21 cellular contexts compared by ENCODE assay signal in the genomic region with DNA sequence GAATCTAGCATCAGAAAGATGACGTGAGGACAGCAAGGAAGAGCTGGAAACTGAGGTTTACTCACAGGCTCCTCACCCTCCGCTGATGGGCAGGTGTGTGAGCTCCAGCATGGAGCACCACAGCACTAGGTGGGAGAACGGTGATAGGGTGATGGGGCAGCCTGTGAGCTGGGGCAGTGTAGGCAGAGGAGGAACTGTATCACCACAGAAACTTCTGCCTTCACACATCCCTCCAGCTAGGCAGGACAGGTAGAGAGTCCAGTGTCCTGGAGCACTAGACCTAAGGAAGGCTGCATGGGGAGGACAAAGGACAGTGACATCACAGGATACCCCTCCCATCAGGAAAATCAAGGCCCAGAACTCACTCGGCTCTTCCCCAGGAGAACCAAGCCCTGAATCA.
A peak's percentile ranks its signal among the peaks of the same experiment; 100 is the strongest.
DNase-seq lines count a peak whose midpoint lies in the region; ATAC-seq and TF ChIP-seq lines count a peak whose summit lies in the region.
"Had no signal": no experiment of that assay in that cellular context is flagged by ENCODE, and none has a peak within 500 bp of the region (broad histone marks: within the 10 kb centered on the region; RNA-seq: fewer than 3 reads in every experiment).

No MANE protein-coding gene starts in this region.

- peak; percentile 22 to 45 for ATAC-seq in activated CD4-positive, CD25-positive, alpha-beta regulatory T cell treated with anti-CD3 and anti-CD28 coated beads, Interleukin-2, amount 50 U/mL, for 24 hours
- ATAC-seq in DND-41 (ENCODE audit: insufficient read depth, low read depth) (no peak), GM18520 (IDR thresholded peaks at IDR 0.05; ENCODE audit: unreplicated experiment) (no peak), GM21381 (IDR thresholded peaks at IDR 0.05; ENCODE audit: unreplicated experiment) (no peak)
- ATAC-seq: esophagus mucosa, gastrocnemius medialis, Panc1 had no signal

- H2BK120ac ChIP-seq in neuronal stem cell (ENCODE audit: low read depth, low read length) = no peak overlapping the region

- no peak overlapping the region for H4K8ac ChIP-seq in neuronal stem cell (ENCODE audit: low read depth, low read length)

- H3K27ac ChIP-seq in DND-41 (ENCODE audit: low read length) = peak overlapping the region; percentile 99
- H3K27ac ChIP-seq in neuronal stem cell (replicated peaks; ENCODE audit: low read length) = no peak overlapping the region
- H3K27ac ChIP-seq: gastrocnemius medialis, sigmoid colon, SJSA1 had no signal

- no peak overlapping the region for H3K4ac ChIP-seq in neuronal stem cell (ENCODE audit: low read length)

- no peaks in the 10 kb centered on the region for H3K36me3 Mint-ChIP-seq in activated naive CD8-positive, alpha-beta T cell treated with anti-CD3 and anti-CD28 coated beads for 36 hours
- H3K36me3 Mint-ChIP-seq in chondrocyte (ENCODE audit: low read depth) = no peaks in the 10 kb centered on the region

- no peak overlapping the region for H2BK12ac ChIP-seq in neuronal stem cell (ENCODE audit: low read length)

- peaks cover 28% of the 10 kb centered on the region for H3K79me2 ChIP-seq in DND-41 (ENCODE audit: insufficient read depth, low read length)

- no peak overlapping the region for H2BK15ac ChIP-seq in neuronal stem cell (ENCODE audit: low read length)

- H3K36me3 ChIP-seq in DND-41 (ENCODE audit: insufficient read depth, low read length) (no peaks in the 10 kb centered on the region), neuronal stem cell (replicated peaks in 1 of 2; ENCODE audit: control insufficient read depth in 2 of 2, insufficient read depth in 2 of 2, low read length in 2 of 2) (no peaks in the 10 kb centered on the region)
- H3K36me3 ChIP-seq: gastrocnemius medialis, sigmoid colon, SJSA1 had no signal

- peaks cover 38% of the 10 kb centered on the region for H3K4me1 Mint-ChIP-seq in activated naive CD8-positive, alpha-beta T cell treated with anti-CD3 and anti-CD28 coated beads for 36 hours
- H3K4me1 Mint-ChIP-seq in chondrocyte (ENCODE audit: low read depth) = peaks cover 23% of the 10 kb centered on the region

- no peaks in the 10 kb centered on the region for H3K79me1 ChIP-seq in neuronal stem cell (ENCODE audit: low read depth, low read length)

- WGBS in neuronal stem cell (ENCODE audit: extremely low coverage in 2 of 2, insufficient read length in 2 of 2, insufficient replicate concordance in 1 of 2), 2 donors = no CpG with 5 or more reads among the region's 4 CpGs

- peak overlapping the region; percentile 34 for H3K23ac ChIP-seq in neuronal stem cell (ENCODE audit: low read depth, low read length, poor library complexity)

- H3K27me3 Mint-ChIP-seq in activated naive CD8-positive, alpha-beta T cell treated with anti-CD3 and anti-CD28 coated beads for 36 hours = no peaks in the 10 kb centered on the region
- H3K27me3 Mint-ChIP-seq in chondrocyte (ENCODE audit: low read depth) = peaks cover 55% of the 10 kb centered on the region

- H3K4me2 ChIP-seq in DND-41 (ENCODE audit: insufficient read depth, low read length) = peak overlapping the region; percentile 68
- no peak overlapping the region for H3K4me2 ChIP-seq in neuronal stem cell (ENCODE audit: insufficient read depth, low read length, poor library complexity, severe bottlenecking)

- no peaks in the 10 kb centered on the region for H3K27me3 ChIP-seq in DND-41 (ENCODE audit: insufficient read depth, low read length, poor library complexity)
- peaks cover 0 to 2% (median 0%) of the 10 kb centered on the region in 3 experiments for H3K27me3 ChIP-seq in neuronal stem cell (ENCODE audit: control insufficient read depth in 3 of 3, insufficient read depth in 3 of 3, low read depth in 1 of 3, low read length in 3 of 3)
- H3K27me3 ChIP-seq: gastrocnemius medialis, SJSA1 had no signal

- H3K27ac Mint-ChIP-seq in activated naive CD8-positive, alpha-beta T cell treated with anti-CD3 and anti-CD28 coated beads for 36 hours = peak overlapping the region; percentile 83
- H3K27ac Mint-ChIP-seq in chondrocyte (ENCODE audit: unreplicated experiment) = no peak overlapping the region
- H3K27ac Mint-ChIP-seq: B cell had no signal

- H4K91ac ChIP-seq in neuronal stem cell (ENCODE audit: low read depth, low read length, poor library complexity) = no peak overlapping the region

- H2AFZ ChIP-seq in DND-41 (ENCODE audit: low read depth, low read length) (no peak overlapping the region), neuronal stem cell (ENCODE audit: low read length) (no peak overlapping the region)

- no peak overlapping the region for H2AK5ac ChIP-seq in neuronal stem cell (ENCODE audit: low read depth, low read length)

- H3K9ac ChIP-seq in DND-41 (ENCODE audit: low read depth, low read length) = peak overlapping the region; percentile 84
- H3K9ac ChIP-seq in neuronal stem cell (ENCODE audit: low read depth, low read length, poor library complexity) = no peak overlapping the region

- peaks cover 79% of the 10 kb centered on the region for H3K4me1 ChIP-seq in DND-41 (ENCODE audit: insufficient read depth, low read length)
- H3K4me1 ChIP-seq in neuronal stem cell (ENCODE audit: control insufficient read depth in 2 of 2, insufficient read depth in 1 of 2, low read depth in 1 of 2, low read length in 2 of 2) = no peaks in the 10 kb centered on the region
- H3K4me1 ChIP-seq: SJSA1 had no signal

- TF ChIP-seq CTCF in DND-41 (IDR thresholded peaks at IDR 0.05; ENCODE audit: borderline replicate concordance, extremely low read depth, low read length, poor library complexity, severe bottlenecking) (no peak), chondrocyte (IDR thresholded peaks at IDR 0.05) (no peak)

- H3K9me3 ChIP-seq in DND-41 (ENCODE audit: insufficient read depth, low read length, severe bottlenecking) (no peaks in the 10 kb centered on the region), neuronal stem cell (replicated peaks in 1 of 2; ENCODE audit: control insufficient read depth in 2 of 2, insufficient read depth in 1 of 2, low read depth in 1 of 2, low read length in 2 of 2) (no peaks in the 10 kb centered on the region)
- H3K9me3 ChIP-seq: gastrocnemius medialis, sigmoid colon, SJSA1 had no signal

- no peak for DNase-seq in activated CD4-positive, CD25-positive, alpha-beta regulatory T cell treated with anti-CD3 and anti-CD28 coated beads, Interleukin-2, amount 50 U/mL, for 72 hours
- DNase-seq in DND-41 = no peak
- no peak for DNase-seq in activated naive CD8-positive, alpha-beta T cell treated with anti-CD3 and anti-CD28 coated beads for 36 hours
- no peak for DNase-seq in neuronal stem cell (ENCODE audit: low spot score)
- no peak for DNase-seq in chondrocyte (ENCODE audit: low spot score)
- DNase-seq: 8988T; activated CD4-positive, alpha-beta T cell treated with anti-CD3 and anti-CD28 coated beads for 1 hour; DMS 273 treated with DMSO at 0.1 percent for 48 hours; gastrocnemius medialis; GOT3; NCI-H1436 treated with DMSO at 0.1 percent for 48 hours; sigmoid colon; stimulated activated naive CD4-positive, alpha-beta T cell treated with Interleukin-2 at 50 U/mL for 16 hours; T-helper 9 cell had no signal

- peak overlapping the region; percentile 66 for H3K14ac ChIP-seq in neuronal stem cell (ENCODE audit: low read length)

- peak overlapping the region; percentile 81 for H3K18ac ChIP-seq in neuronal stem cell (ENCODE audit: low read length)

- peak overlapping the region in 1 of 2 experiments; percentile 56; a peak in 2 of 4 replicates for H3K4me3 ChIP-seq in DND-41 (ENCODE audit: low read depth in 1 of 2, low read length in 2 of 2)
- no peak overlapping the region for H3K4me3 ChIP-seq in neuronal stem cell (ENCODE audit: low read length in 2 of 2)
- H3K4me3 ChIP-seq: gastrocnemius medialis, sigmoid colon, SJSA1 had no signal

- no peaks in the 10 kb centered on the region for H3K9me3 Mint-ChIP-seq in activated naive CD8-positive, alpha-beta T cell treated with anti-CD3 and anti-CD28 coated beads for 36 hours
- no peaks in the 10 kb centered on the region for H3K9me3 Mint-ChIP-seq in chondrocyte (ENCODE audit: low read depth)

- H3K4me3 Mint-ChIP-seq in activated naive CD8-positive, alpha-beta T cell treated with anti-CD3 and anti-CD28 coated beads for 36 hours = peak overlapping the region; percentile 64
- H3K4me3 Mint-ChIP-seq in chondrocyte (ENCODE audit: unreplicated experiment) = no peak overlapping the region
- H3K4me3 Mint-ChIP-seq: B cell had no signal

- no peak overlapping the region for H2BK5ac ChIP-seq in neuronal stem cell (ENCODE audit: low read length)

- H4K20me1 ChIP-seq in DND-41 (ENCODE audit: insufficient read depth, low read length) = no peaks in the 10 kb centered on the region

Comparison
In these comparisons a context has a peak if more than half of its experiments do, and no peak if none do; other contexts are left out.
1. ATAC-seq: peak in activated CD4-positive, CD25-positive, alpha-beta regulatory T cell treated with anti-CD3 and anti-CD28 coated beads, Interleukin-2, amount 50 U/mL, for 24 hours (2 of 2); none in DND-41 (single experiment), GM18520 (single experiment) and GM21381 (single experiment).